9 cellular contexts compared by ENCODE assay signal in the genomic region with DNA sequence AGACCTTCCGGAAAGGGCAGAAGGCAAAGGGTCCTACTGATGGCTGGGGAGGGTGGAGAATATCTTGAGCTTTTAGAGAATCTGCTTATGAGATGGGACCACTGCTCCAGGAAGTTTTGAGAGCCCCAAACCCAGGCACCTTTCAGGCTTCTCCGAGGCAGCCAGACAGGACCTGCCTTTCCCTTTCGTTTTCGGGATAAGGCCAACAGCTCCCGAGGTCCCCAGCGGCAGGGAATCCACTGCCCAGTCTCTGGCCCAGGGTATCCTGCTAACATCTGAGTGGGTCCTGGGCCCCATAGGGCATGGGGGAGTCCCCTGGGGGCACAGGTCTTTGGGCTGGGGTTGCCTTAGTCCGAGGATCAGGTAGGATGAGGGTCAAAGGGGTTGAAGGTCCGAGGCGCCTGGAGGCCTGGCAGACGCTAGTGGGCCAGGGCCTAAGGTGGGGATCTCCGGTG. TPM values are rescaled to one million over a fixed set of nuclear protein-coding genes. Genes with fewer than 3 reads are reported as not detected.
DNase-seq lines count a peak whose midpoint lies in the region; ATAC-seq and TF ChIP-seq lines count a peak whose summit lies in the region.
"Had no signal": no experiment of that assay in that cellular context is flagged by ENCODE, and none has a peak within 500 bp of the region (broad histone marks: within the 10 kb centered on the region; RNA-seq: fewer than 3 reads in every experiment).

No MANE protein-coding gene starts in this region.

- 3 to 29% (median 19%) methylated on average over 2 to 11 of the region's 11 CpGs for WGBS in stomach, 5 donors

- H3K9me3 Mint-ChIP-seq in T-helper 2 cell treated with Interferon-gamma antibody and Interleukin-4, amounts not matched to agents 5 μg/mL and 100 μg/mL, for 36 hours, result peaks cover 4% of the 10 kb centered on the region
- peaks cover 4% of the 10 kb centered on the region for H3K9me3 Mint-ChIP-seq in activated naive CD8-positive, alpha-beta T cell treated with anti-CD3 and anti-CD28 coated beads, Interleukin-2, amount 10 ng/mL, durations not matched to agents 7 days and 5 days

- peaks cover 6 to 100% (median 78%) of the 10 kb centered on the region in 3 donors for H3K27me3 ChIP-seq in stomach

- TF ChIP-seq EP300 in stomach (IDR thresholded peaks at IDR 0.05), result no peak

- peaks cover 31% of the 10 kb centered on the region for H3K4me1 Mint-ChIP-seq in T-helper 2 cell treated with Interferon-gamma antibody and Interleukin-4, amounts not matched to agents 5 μg/mL and 100 μg/mL, for 36 hours (ENCODE audit: low read depth)
- H3K4me1 Mint-ChIP-seq in activated naive CD8-positive, alpha-beta T cell treated with anti-CD3 and anti-CD28 coated beads, Interleukin-2, amount 10 ng/mL, durations not matched to agents 7 days and 5 days, result peaks cover 25% of the 10 kb centered on the region

- intact Hi-C loops in left colon (cut with DNase I, micrococcal nuclease) (loop anchor here (5.0 kb wide), 2 partner anchors 157 to 162 kb away; no protein-coding TSS in a partner anchor), stomach (cut with DNase I; ENCODE audit: low total_unique reads) (loop anchor here (10.0 kb wide), 1 partner anchor 164 kb away; no protein-coding TSS in a partner anchor)

- H3K36me3 ChIP-seq in stomach, result peaks cover 0 to 8% (median 0%) of the 10 kb centered on the region in 4 donors

- H3K9me3 ChIP-seq in stomach, result peaks cover 0 to 8% (median 4%) of the 10 kb centered on the region in 4 donors

- H3K27ac ChIP-seq in stomach, result peak overlapping the region; percentile 73 to 94 (median 94)

- TF ChIP-seq POLR2A in stomach (IDR thresholded peaks at IDR 0.05), result no peak

- no peak for DNase-seq in T-helper 2 cell treated with Interferon-gamma antibody and Interleukin-4, amounts not matched to agents 5 μg/mL and 100 μg/mL, for 36 hours (ENCODE audit: low spot score)
- DNase-seq in T-helper 2 cell, result no peak
- peak; percentile 41 for DNase-seq in activated naive CD8-positive, alpha-beta T cell treated with anti-CD3 and anti-CD28 coated beads, Interleukin-2, amount 10 ng/mL, durations not matched to agents 7 days and 5 days
- DNase-seq in left colon, result no peak
- DNase-seq in stomach, result no peak
- DNase-seq in GF-D8 (lab: John Stamatoyannopoulos, UW), result no peak
- DNase-seq: hypothalamus had no signal

- peaks cover 48 to 78% (median 70%) of the 10 kb centered on the region in 4 donors for H3K4me1 ChIP-seq in stomach

- H3K27me3 Mint-ChIP-seq in T-helper 2 cell treated with Interferon-gamma antibody and Interleukin-4, amounts not matched to agents 5 μg/mL and 100 μg/mL, for 36 hours (ENCODE audit: low read depth), result peaks cover 74% of the 10 kb centered on the region
- peaks cover 75% of the 10 kb centered on the region for H3K27me3 Mint-ChIP-seq in activated naive CD8-positive, alpha-beta T cell treated with anti-CD3 and anti-CD28 coated beads, Interleukin-2, amount 10 ng/mL, durations not matched to agents 7 days and 5 days

- no peak overlapping the region for H3K27ac Mint-ChIP-seq in T-helper 2 cell treated with Interferon-gamma antibody and Interleukin-4, amounts not matched to agents 5 μg/mL and 100 μg/mL, for 36 hours
- H3K27ac Mint-ChIP-seq in activated naive CD8-positive, alpha-beta T cell treated with anti-CD3 and anti-CD28 coated beads, Interleukin-2, amount 10 ng/mL, durations not matched to agents 7 days and 5 days, result no peak overlapping the region

- peak overlapping the region; percentile 49 for H3K4me3 Mint-ChIP-seq in T-helper 2 cell treated with Interferon-gamma antibody and Interleukin-4, amounts not matched to agents 5 μg/mL and 100 μg/mL, for 36 hours
- peak overlapping the region; percentile 70 for H3K4me3 Mint-ChIP-seq in activated naive CD8-positive, alpha-beta T cell treated with anti-CD3 and anti-CD28 coated beads, Interleukin-2, amount 10 ng/mL, durations not matched to agents 7 days and 5 days

- peak overlapping the region; percentile 71 to 86 (median 77) for H3K4me3 ChIP-seq in stomach

- TF ChIP-seq CTCF in stomach (IDR thresholded peaks at IDR 0.05), result no peak

- ATAC-seq in activated naive CD8-positive, alpha-beta T cell treated with anti-CD3 and anti-CD28 coated beads, Interleukin-2, amount 10 ng/mL, durations not matched to agents 7 days and 5 days (ENCODE audit: low read depth), result no peak
- ATAC-seq in left colon (peak; percentile 19), GM18502 (IDR thresholded peaks at IDR 0.05; ENCODE audit: poor library complexity, unreplicated experiment) (no peak), HG02852 (IDR thresholded peaks at IDR 0.05; ENCODE audit: unreplicated experiment) (no peak)

- no peaks in the 10 kb centered on the region for H3K36me3 Mint-ChIP-seq in T-helper 2 cell treated with Interferon-gamma antibody and Interleukin-4, amounts not matched to agents 5 μg/mL and 100 μg/mL, for 36 hours (ENCODE audit: low read depth)
- peaks cover 7% of the 10 kb centered on the region for H3K36me3 Mint-ChIP-seq in activated naive CD8-positive, alpha-beta T cell treated with anti-CD3 and anti-CD28 coated beads, Interleukin-2, amount 10 ng/mL, durations not matched to agents 7 days and 5 days

- POLR2A ChIA-PET in activated naive CD8-positive, alpha-beta T cell treated with anti-CD3 and anti-CD28 coated beads, Interleukin-2, amount 10 ng/mL, durations not matched to agents 7 days and 5 days (lab: Charles Lee), result no interaction called here

RNA-seq across cellular contexts. Expression of a gene that starts 3.3 kb away (rescaled TPM):
- not detected for total RNA-seq in activated naive CD8-positive, alpha-beta T cell treated with anti-CD3 and anti-CD28 coated beads, Interleukin-2, amount 10 ng/mL, durations not matched to agents 7 days and 5 days
- 10 to 100 TPM in 1 of 2 donors, 1 to 10 TPM in 1; 6.2 to 12.3 TPM for total RNA-seq in left colon
- total RNA-seq in stomach, result 10 to 100 TPM; 30.3 to 91.1 (median 42.6) TPM
- 100 to 1,000 TPM in 1 of 3 donors, 10 to 100 TPM in 2; 31.6 to 149 (median 48.7) TPM for polyA plus RNA-seq in stomach

Comparison
In these comparisons a context has a peak if more than half of its experiments do, and no peak if none do; other contexts are left out.
1. RNA of a gene that starts 3.3 kb away (total RNA-seq): 30.3 to 91.1 TPM in stomach and 6.2 to 12.3 TPM in left colon; not detected in activated naive CD8-positive, alpha-beta T cell treated with anti-CD3 and anti-CD28 coated beads, Interleukin-2, amount 10 ng/mL, durations not matched to agents 7 days and 5 days; every median in the first group is over 4 times any median in the second.